8 cellular contexts compared by ENCODE assay signal in genomic region chr19:48872182-48872883, GRCh38.
A peak's percentile ranks its signal among the peaks of the same experiment; 100 is the strongest.
DNase-seq lines count a peak whose midpoint lies in the region; ATAC-seq and TF ChIP-seq lines count a peak whose summit lies in the region.

TSS of gene PPP1R15A (plus strand) at chr19:48872421. CDS start at chr19:48873234, 813 bp downstream.

- peak within 1 kb of the TSS; percentile 87 for H3K4me3 ChIP-seq in ACC112 (ENCODE audit: low read depth, low read length)
- peak within 1 kb of the TSS; percentile 92 for H3K4me3 ChIP-seq in coronary artery

- peaks cover 24% of the 10 kb centered on the region for H3K36me3 ChIP-seq in ACC112 (ENCODE audit: insufficient read depth, low read length)

- H3K27me3 ChIP-seq in ACC112 (ENCODE audit: insufficient read depth, low read length) (no peaks in the 10 kb centered on the region), layer of hippocampus (ENCODE audit: control insufficient read depth, insufficient read depth, low read length) (no peaks in the 10 kb centered on the region)

- H3K79me2 ChIP-seq in ACC112 (ENCODE audit: control insufficient read depth, insufficient read depth, low read length, unreplicated experiment): peaks cover 35% of the 10 kb centered on the region

- H2AFZ ChIP-seq in ACC112 (ENCODE audit: low read length, unreplicated experiment): no peak within 1 kb of the TSS

- DNase-seq in NCI-H748 treated with DMSO at 0.1 percent for 48 hours (lab: John Stamatoyannopoulos, UW): peak; percentile 96
- DNase-seq in activated CD4-positive, alpha-beta T cell treated with anti-CD3 and anti-CD28 coated beads, Interleukin-2, amount 50 U/mL, for 1 hour: peak; percentile 99
- DNase-seq in coronary artery (ENCODE audit: low spot score): peak; percentile 100
- peak; percentile 93 to 99 (median 98) for DNase-seq in stimulated activated CD4-positive, alpha-beta T cell treated with anti-CD3 and anti-CD28 coated beads, Interleukin-1b, Interleukin-23, amount 100 ng/mL, for 24 hours (ENCODE audit: low read depth in 4 of 4, low spot score in 1 of 4)

- H3K27ac ChIP-seq in ACC112 (ENCODE audit: low read depth, low read length) (peak within 1 kb of the TSS; percentile 98), coronary artery (peak within 1 kb of the TSS; percentile 99), layer of hippocampus (ENCODE audit: low read depth, low read length) (peak within 1 kb of the TSS; percentile 99)

- TF ChIP-seq CTCF in coronary artery (IDR thresholded peaks at IDR 0.05): no peak

- peak; percentile 52 for ATAC-seq in GM18907 (IDR thresholded peaks at IDR 0.05; ENCODE audit: unreplicated experiment)
- ATAC-seq in HG03521 (IDR thresholded peaks at IDR 0.05; ENCODE audit: unreplicated experiment): peak; percentile 41

- peaks cover 14% of the 10 kb centered on the region for H3K4me1 ChIP-seq in ACC112 (ENCODE audit: control insufficient read depth, insufficient read depth, low read length, unreplicated experiment)

Comparison
In these comparisons a context has a peak if more than half of its experiments do, and no peak if none do; other contexts are left out.
1. Peak in every context shown above with its lines: DNase-seq, ATAC-seq, H3K4me3 ChIP-seq and H3K27ac ChIP-seq.